ENCODE assay signal across 34 cellular contexts in genomic region chr4:22695011-22695410, GRCh38. TPM values are rescaled to one million over a fixed set of nuclear protein-coding genes. Genes with fewer than 3 reads are reported as not detected.
"Had no signal": no experiment of that assay in that cellular context is flagged by ENCODE, and none has a peak within 500 bp of the region (broad histone marks: within the 10 kb centered on the region; RNA-seq: fewer than 3 reads in every experiment).

No MANE protein-coding gene starts in this region.

- ATAC-seq: activated naive CD4-positive, alpha-beta T cell treated with anti-CD3 and anti-CD28 coated beads, Interleukin-2, amount 50 U/mL, for 72 hours; activated T-cell treated with anti-CD3 and anti-CD28 coated beads, Interleukin-2, amount 50 U/mL, for 72 hours; gastroesophageal sphincter; heart right ventricle; WTC11 had no signal

- DNase-seq: activated CD4-positive, alpha-beta memory T cell treated with anti-CD3 and anti-CD28 coated beads, Interleukin-2, amount 10 ng/mL, durations not matched to agents 7 days and 5 days; activated CD4-positive, alpha-beta T cell treated with anti-CD3 and anti-CD28 coated beads for 1 hour; activated CD4-positive, alpha-beta T cell treated with anti-CD3 and anti-CD28 coated beads for 4 hours; activated CD4-positive, alpha-beta T cell treated with anti-CD3 and anti-CD28 coated beads, Interleukin-2, amount 10 ng/mL, durations not matched to agents 7 days and 5 days; activated CD4-positive, alpha-beta T cell treated with anti-CD3 and anti-CD28 coated beads, Interleukin-2, amount 50 U/mL, for 4 hours; activated CD8-positive, alpha-beta memory T cell treated with anti-CD3 and anti-CD28 coated beads, Interleukin-2, amount 50 U/mL, for 48 hours; activated gamma-delta T cell; activated naive CD4-positive, alpha-beta T cell; activated naive CD4-positive, alpha-beta T cell treated with anti-CD3 and anti-CD28 coated beads, Interleukin-2, amount 10 ng/mL, durations not matched to agents 7 days and 5 days; activated naive CD8-positive, alpha-beta T cell treated with anti-CD3 and anti-CD28 coated beads, Interleukin-2, amount 10 ng/mL, durations not matched to agents 7 days and 5 days; activated T-cell treated with anti-CD3 and anti-CD28 coated beads for 4 hours; activated T-cell treated with anti-CD3 and anti-CD28 coated beads, Interleukin-2, amount 50 U/mL, for 24 hours; activated T-cell treated with anti-CD3 and anti-CD28 coated beads, Interleukin-2, amount 50 U/mL, for 72 hours; brain microvascular endothelial cell; caudate nucleus; cortex of kidney; dermis blood vessel endothelial cell; effector CD8-positive, alpha-beta T cell; foreskin melanocyte; heart right ventricle; T-helper 2 cell had no signal

- H3K9me3 ChIP-seq: esophagus muscularis mucosa, gastroesophageal sphincter, heart right ventricle had no signal

- H3K27me3 ChIP-seq: brain microvascular endothelial cell, esophagus muscularis mucosa had no signal

- FAIRE-seq: astrocyte, colon, endometrium, endothelial cell of umbilical vein, TTC549 had no signal

- H3K27ac ChIP-seq: brain microvascular endothelial cell, esophagus muscularis mucosa, gastroesophageal sphincter, heart right ventricle, VCaP had no signal

- H3K4me3 ChIP-seq: esophagus muscularis mucosa, gastroesophageal sphincter, heart right ventricle had no signal

- H3K36me3 ChIP-seq: brain microvascular endothelial cell, esophagus muscularis mucosa, gastroesophageal sphincter, heart right ventricle had no signal

- H3K4me1 ChIP-seq: esophagus muscularis mucosa, gastroesophageal sphincter, heart right ventricle had no signal

RNA-seq across cellular contexts. Expression of gene GBA3, which starts 2.3 kb away (rescaled TPM):
- total RNA-seq: activated CD4-positive, alpha-beta memory T cell treated with anti-CD3 and anti-CD28 coated beads, Interleukin-2, amount 10 ng/mL, durations not matched to agents 7 days and 5 days; activated CD4-positive, alpha-beta T cell treated with anti-CD3 and anti-CD28 coated beads, Interleukin-2, amount 10 ng/mL, durations not matched to agents 7 days and 5 days; activated naive CD4-positive, alpha-beta T cell treated with anti-CD3 and anti-CD28 coated beads, Interleukin-2, amount 50 U/mL, for 72 hours; activated naive CD8-positive, alpha-beta T cell treated with anti-CD3 and anti-CD28 coated beads, Interleukin-2, amount 10 ng/mL, durations not matched to agents 7 days and 5 days; activated T-cell treated with anti-CD3 and anti-CD28 coated beads, Interleukin-2, amount 50 U/mL, for 72 hours; astrocyte; chondrocyte; dermis blood vessel endothelial cell; endothelial cell of umbilical vein; esophagus muscularis mucosa; gastroesophageal sphincter; glomerular endothelial cell; heart right ventricle; T-helper 1 cell treated with Interleukin-12 subunit alpha and Interleukin-12 subunit beta and Interleukin-4 antibody, amounts not matched to agents 30 ng/mL and 1 ng/mL, for 36 hours had no signal
- polyA plus RNA-seq: endothelial cell of umbilical vein, heart right ventricle had no signal
